In the genomic region with DNA sequence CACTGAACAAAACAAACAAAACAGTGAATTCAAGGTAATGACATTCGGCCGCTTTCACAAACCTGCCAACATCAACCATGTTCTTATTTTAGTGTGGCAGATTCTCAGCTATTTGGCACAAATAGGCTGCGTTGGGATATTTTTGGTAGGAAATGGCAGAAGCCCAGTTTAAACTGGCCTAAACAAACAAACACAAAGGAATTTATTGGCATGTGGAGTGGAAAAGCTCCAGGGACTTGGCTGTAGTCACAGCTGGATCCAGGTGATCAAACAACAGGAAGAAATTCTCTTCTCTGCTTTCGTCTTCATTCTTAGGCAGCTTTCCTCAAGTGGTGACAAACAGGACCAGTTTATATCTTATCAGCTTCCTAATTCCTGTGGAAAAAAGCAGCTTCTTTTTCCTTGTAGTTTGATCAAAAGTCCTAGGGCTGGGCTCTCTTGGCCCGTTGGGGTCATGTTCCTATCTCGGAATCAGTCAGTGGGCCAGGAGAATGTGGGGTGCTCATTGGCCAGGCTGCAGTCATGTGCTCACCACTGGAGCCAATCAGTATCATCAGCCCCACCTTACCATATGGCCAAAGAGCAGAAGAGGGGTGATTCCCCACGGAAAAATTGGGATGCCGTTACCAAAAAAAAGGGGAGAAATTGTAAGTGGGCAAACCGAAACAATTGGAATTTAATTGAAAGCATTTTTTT, we compare ENCODE assay signal across 13 cellular contexts. TPM values are rescaled to one million over a fixed set of nuclear protein-coding genes. Genes with fewer than 3 reads are reported as not detected.
DNase-seq lines count a peak whose midpoint lies in the region; ATAC-seq, FAIRE-seq and TF ChIP-seq lines count a peak whose summit lies in the region.
"Had no signal": no experiment of that assay in that cellular context is flagged by ENCODE, and none has a peak within 500 bp of the region (broad histone marks: within the 10 kb centered on the region; RNA-seq: fewer than 3 reads in every experiment).

No MANE protein-coding gene starts in this region.

- no peak overlapping the region for H4K91ac ChIP-seq in H1 (replicated peaks; ENCODE audit: insufficient read length, low read length)

- H3K9me3 ChIP-seq in H1 (ENCODE audit: insufficient read depth in 2 of 2, low read depth in 1 of 2, low read length in 1 of 2), result no peaks in the 10 kb centered on the region

- no peak overlapping the region for H2BK5ac ChIP-seq in H1 (ENCODE audit: low read depth, low read length)

- TF ChIP-seq EP300 in H1 (IDR thresholded peaks at IDR 0.05; ENCODE audit: borderline replicate concordance in 1 of 2, low read depth in 2 of 2, low read length in 2 of 2), result no peak

- intact Hi-C loops in sciatic nerve (cut with DNase I), result no loop called here

- POLR2A ChIA-PET in H1 (lab: Charles Lee; ENCODE audit: partially characterized antibody), result interaction anchor here (0.9 kb wide), 1 partner anchor 10 kb away, joined by 3 read pairs; no protein-coding TSS in a partner anchor

- H3K27me3 Mint-ChIP-seq in stimulated activated naive CD8-positive, alpha-beta T cell treated with anti-CD3 and anti-CD28 coated beads, Interleukin-15, amount 100 ng/mL, for 72 hours, result no peaks in the 10 kb centered on the region
- H3K27me3 Mint-ChIP-seq: stimulated activated naive CD8-positive, alpha-beta T cell treated with anti-CD3 and anti-CD28 coated beads, Interleukin-15, Interleukin-2, amounts not matched to agents 100 ng/mL and 50 ng/mL, for 24 hours had no signal

- CTCF ChIA-PET in H1 (lab: Charles Lee; ENCODE audit: partially characterized antibody), result interaction anchor here (1.0 to 1.8 kb wide), 3 partner anchors 32 to 178 kb away, joined by 3 to 4 read pairs (median 3); no protein-coding TSS in a partner anchor

- H2AK5ac ChIP-seq in H1 (ENCODE audit: low read depth, low read length), result no peak overlapping the region

- H4K5ac ChIP-seq in H1 (ENCODE audit: insufficient read length, low read depth, low read length), result no peak overlapping the region

- peak overlapping the region in 1 of 2 experiments; percentile 13; a peak in 1 of 4 replicates for H3K4me2 ChIP-seq in H1 (ENCODE audit: insufficient read depth in 1 of 2, low read depth in 2 of 2, low read length in 2 of 2)

- no peak overlapping the region for H3K27ac ChIP-seq in H1 (ENCODE audit: low read depth, low read length)

- H3K4me3 ChIP-seq in H1 (ENCODE audit: extremely low read depth in 1 of 4, insufficient read depth in 2 of 4, low read depth in 3 of 4, low read length in 4 of 4), result no peak overlapping the region

- peak; percentile 28 for FAIRE-seq in H1 (lab: Jason Lieb, UNC)
- FAIRE-seq: A204.1 had no signal

- ATAC-seq in sciatic nerve, result peak; percentile 55
- no peak for ATAC-seq in stimulated activated naive CD8-positive, alpha-beta T cell treated with anti-CD3 and anti-CD28 coated beads, Interleukin-15, amount 100 ng/mL, for 72 hours
- ATAC-seq: activated CD4-positive, CD25-positive, alpha-beta regulatory T cell treated with anti-CD3 and anti-CD28 coated beads, Interleukin-2, amount 50 U/mL, for 24 hours had no signal

- H3K4me1 ChIP-seq in H1 (replicated peaks in 1 of 4; ENCODE audit: control insufficient read depth in 3 of 4, insufficient read depth in 4 of 4, low read length in 3 of 4), result peaks cover 0 to 5% (median 4%) of the 10 kb centered on the region in 4 experiments; a peak in 3 of 7 replicates

- TF ChIP-seq CTCF in H1 (IDR thresholded peaks at IDR 0.05; ENCODE audit: control extremely low read depth in 1 of 3, insufficient read depth in 1 of 3, low read depth in 1 of 3, low read length in 3 of 3), result no peak

- no peak overlapping the region; the same call in 1 of the 2 replicates for H2BK12ac ChIP-seq in H1 (ENCODE audit: low read depth, low read length)

- no peak for TF ChIP-seq RAD21 in H1 (IDR thresholded peaks at IDR 0.05 in 1 of 2, conservative IDR thresholded peaks at IDR 0.05 in 1 of 2; ENCODE audit: low read depth in 2 of 2, low read length in 2 of 2)

- H3K23ac ChIP-seq in H1 (ENCODE audit: insufficient read length), result no peak overlapping the region

- H3K9ac ChIP-seq in H1 (replicated peaks in 1 of 4; ENCODE audit: extremely low read depth in 1 of 4, low read depth in 3 of 4, low read length in 3 of 4), result no peak overlapping the region

- H3K36me3 ChIP-seq in H1 (ENCODE audit: control insufficient read depth in 2 of 4, insufficient read depth in 4 of 4, low read length in 3 of 4), result no peaks in the 10 kb centered on the region

- H3K4me3 Mint-ChIP-seq in stimulated activated naive CD8-positive, alpha-beta T cell treated with anti-CD3 and anti-CD28 coated beads, Interleukin-15, amount 100 ng/mL, for 72 hours, result no peak overlapping the region
- H3K4me3 Mint-ChIP-seq: stimulated activated naive CD8-positive, alpha-beta T cell treated with anti-CD3 and anti-CD28 coated beads, Interleukin-15, Interleukin-2, amounts not matched to agents 100 ng/mL and 50 ng/mL, for 24 hours had no signal

- H2BK20ac ChIP-seq in H1 (ENCODE audit: low read length), result no peak overlapping the region

- H2BK120ac ChIP-seq in H1 (replicated peaks; ENCODE audit: low read depth, low read length), result no peak overlapping the region

- peaks cover 0 to 6% of the 10 kb centered on the region in 2 donors for H3K9me3 Mint-ChIP-seq in stimulated activated naive CD8-positive, alpha-beta T cell treated with anti-CD3 and anti-CD28 coated beads, Interleukin-15, amount 100 ng/mL, for 72 hours
- H3K9me3 Mint-ChIP-seq: stimulated activated naive CD8-positive, alpha-beta T cell treated with anti-CD3 and anti-CD28 coated beads, Interleukin-15, Interleukin-2, amounts not matched to agents 100 ng/mL and 50 ng/mL, for 24 hours had no signal

- no peak overlapping the region for H3K56ac ChIP-seq in H1 (replicated peaks; ENCODE audit: insufficient read length, low read depth, low read length)

- H4K8ac ChIP-seq in H1 (ENCODE audit: extremely low read depth, insufficient read depth, low read length), result no peak overlapping the region

- 85% methylated on average over 9 of the region's 9 CpGs; no CpG with 5 or more reads in 1 of the 2 experiments for WGBS in H1 (ENCODE audit: extremely low coverage in 1 of 2, insufficient coverage in 1 of 2, insufficient read length in 1 of 2, insufficient replicate concordance in 2 of 2, low coverage in 1 of 2, low lambda C conversion rate in 2 of 2, missing lambda C conversion rate in 1 of 2), 2 experiments

- no peak for TF ChIP-seq POLR2A in H1 (IDR thresholded peaks at IDR 0.05; ENCODE audit: control extremely low read depth in 1 of 2, low read depth in 2 of 2, low read length in 2 of 2)

- H3K23me2 ChIP-seq in H1 (ENCODE audit: low read depth, low read length), result no peaks in the 10 kb centered on the region

- peaks cover 0 to 2% of the 10 kb centered on the region in 2 experiments for H4K20me1 ChIP-seq in H1 (replicated peaks in 1 of 2; ENCODE audit: control insufficient read depth in 1 of 2, insufficient read depth in 2 of 2, low read length in 2 of 2)

- no peak overlapping the region for H3K18ac ChIP-seq in H1 (ENCODE audit: extremely low read depth, low read length)

- peaks cover 57% of the 10 kb centered on the region for H3K4me1 Mint-ChIP-seq in stimulated activated naive CD8-positive, alpha-beta T cell treated with anti-CD3 and anti-CD28 coated beads, Interleukin-15, amount 100 ng/mL, for 72 hours

- H3K27ac Mint-ChIP-seq in stimulated activated naive CD8-positive, alpha-beta T cell treated with anti-CD3 and anti-CD28 coated beads, Interleukin-15, amount 100 ng/mL, for 72 hours, result no peak overlapping the region
- H3K27ac Mint-ChIP-seq: stimulated activated naive CD8-positive, alpha-beta T cell treated with anti-CD3 and anti-CD28 coated beads, Interleukin-15, Interleukin-2, amounts not matched to agents 100 ng/mL and 50 ng/mL, for 24 hours had no signal

- no peak overlapping the region for H2BK15ac ChIP-seq in H1 (ENCODE audit: low read length)

- H2AFZ ChIP-seq in H1 (ENCODE audit: low read length), result no peak overlapping the region

- no peak overlapping the region for H3K14ac ChIP-seq in H1 (ENCODE audit: insufficient read length)

- H3K79me2 ChIP-seq in H1 (ENCODE audit: control insufficient read depth in 1 of 2, insufficient read depth in 2 of 2, low read length in 2 of 2), result no peaks in the 10 kb centered on the region

- no peak overlapping the region for H3K4ac ChIP-seq in H1 (replicated peaks; ENCODE audit: insufficient read length, low read depth, low read length)

- DNase-seq in DMS79 treated with DMSO at 0.1 percent for 48 hours (lab: John Stamatoyannopoulos, UW) (peak; percentile 28), DMS79 (lab: John Stamatoyannopoulos, UW) (no peak), NCI-H2029 treated with DMSO at 0.1 percent for 48 hours (lab: John Stamatoyannopoulos, UW) (peak; percentile 45), H1 (ENCODE audit: low read depth in 1 of 2, low spot score in 2 of 2) (no peak), sciatic nerve (ENCODE audit: low spot score) (no peak), COLO668 (lab: John Stamatoyannopoulos, UW; ENCODE audit: unreplicated experiment) (no peak), T-helper 2 cell (no peak)
- DNase-seq in stimulated activated naive CD8-positive, alpha-beta T cell treated with anti-CD3 and anti-CD28 coated beads, Interleukin-15, amount 100 ng/mL, for 72 hours, result no peak
- DNase-seq: SIG-M5; stimulated activated CD4-positive, alpha-beta T cell treated with anti-CD3 and anti-CD28 coated beads, Interleukin-1b, Interleukin-23, amount 100 ng/mL, for 48 hours had no signal

- H3K27me3 ChIP-seq in H1 (replicated peaks in 1 of 4; ENCODE audit: control insufficient read depth in 3 of 4, extremely low read depth in 1 of 4, insufficient read depth in 3 of 4, low read length in 3 of 4), result no peaks in the 10 kb centered on the region

- no peaks in the 10 kb centered on the region for H3K79me1 ChIP-seq in H1 (ENCODE audit: low read depth, low read length)

TF ChIP-seq in H1, 55 proteins besides CTCF, POLR2A, EP300 and RAD21 (continues in another document):
- TF ChIP-seq SP4 (IDR thresholded peaks at IDR 0.05; ENCODE audit: low read length) (no peak), TBP (IDR thresholded peaks at IDR 0.05; ENCODE audit: low read depth, low read length) (no peak), KDM1A (IDR thresholded peaks at IDR 0.05; ENCODE audit: borderline replicate concordance, low read length) (no peak), CTBP2 (IDR thresholded peaks at IDR 0.05; ENCODE audit: borderline replicate concordance, insufficient read depth, insufficient read length, low read length) (no peak), SAP30 (IDR thresholded peaks at IDR 0.05; ENCODE audit: insufficient read depth, insufficient replicate concordance, low read length) (no peak)

RNA-seq across cellular contexts. Expression of gene C12orf75, which starts 22.6 kb away (rescaled TPM):
- total RNA-seq in H1 (2021; fragmentation: NEBNext Ultra II Directional; extraction: Animal tissue kit (Norgen Biotek cat#: 25700)), result 37.6 and 41.2 TPM in 2 replicates
- 10.1 and 26.4 TPM in 2 replicates for polyA plus RNA-seq in H1 (2011; rRNA removed)
- polyA plus RNA-seq in H1 (2011; cell fraction: cytosol; rRNA removed), result 21.7 TPM
- polyA plus RNA-seq in H1 (2011; cell fraction: nucleus; rRNA removed), result 6.6 TPM
- polyA plus RNA-seq in H1 (2012, experiment 1 of 2), result 23.2 to 31.0 TPM (median 27.3 TPM) in 4 replicates
- 33.4 TPM for polyA plus RNA-seq in H1 (2012, experiment 2 of 2)
- polyA plus RNA-seq in H1 (2013, experiment 1 of 2), result 13.4 TPM
- 13.5 TPM for polyA plus RNA-seq in H1 (2013, experiment 2 of 2)
- 7.8 and 8.9 TPM in 2 replicates for polyA minus RNA-seq in H1 (2011; rRNA and poly(A)+ RNA removed)
- polyA minus RNA-seq in H1 (2011; cell fraction: cytosol; rRNA and poly(A)+ RNA removed), result 8.1 TPM
- polyA minus RNA-seq in H1 (2011; cell fraction: nucleus; rRNA and poly(A)+ RNA removed), result 7.9 TPM
- total RNA-seq in sciatic nerve, result 35.7 TPM

Comparison
In these comparisons a context has a peak if more than half of its experiments do, and no peak if none do; other contexts are left out.
1. DNase-seq: peak in DMS79 treated with DMSO at 0.1 percent for 48 hours (single experiment) and NCI-H2029 treated with DMSO at 0.1 percent for 48 hours (single experiment); none in DMS79 (single experiment), H1 (0 of 2), sciatic nerve (single experiment), stimulated activated naive CD8-positive, alpha-beta T cell treated with anti-CD3 and anti-CD28 coated beads, Interleukin-15, amount 100 ng/mL, for 72 hours (0 of 2), COLO668 (single experiment) and T-helper 2 cell (0 of 5).